In genomic region chr6:67664942-67665341, GRCh38 we compare ENCODE assay signal across 27 cellular contexts.
"Had no signal": no experiment of that assay in that cellular context is flagged by ENCODE, and none has a peak within 500 bp of the region (broad histone marks: within the 10 kb centered on the region; RNA-seq: fewer than 3 reads in every experiment).

No MANE protein-coding gene starts in this region.

- H3K27ac ChIP-seq: colonic mucosa, coronary artery, epithelial cell of prostate, esophagus muscularis mucosa, esophagus squamous epithelium, foreskin keratinocyte, gastrocnemius medialis, gastroesophageal sphincter, heart left ventricle, heart right ventricle, hepatocyte had no signal

- H3K4me1 ChIP-seq: colonic mucosa, esophagus muscularis mucosa, esophagus squamous epithelium, foreskin keratinocyte, gastrocnemius medialis, gastroesophageal sphincter, heart left ventricle, heart right ventricle had no signal

- H3K9me3 Mint-ChIP-seq: endodermal cell had no signal

- H3K4me3 ChIP-seq: colonic mucosa, coronary artery, dorsolateral prefrontal cortex, esophagus muscularis mucosa, esophagus squamous epithelium, gastrocnemius medialis, gastroesophageal sphincter, heart left ventricle, heart right ventricle, hepatocyte had no signal

- FAIRE-seq: endometrium had no signal

- H3K9me3 ChIP-seq: colonic mucosa, esophagus muscularis mucosa, gastrocnemius medialis, gastroesophageal sphincter, heart left ventricle had no signal

- H3K36me3 ChIP-seq: colonic mucosa, esophagus muscularis mucosa, esophagus squamous epithelium, gastrocnemius medialis, gastroesophageal sphincter, heart left ventricle, heart right ventricle had no signal

- H3K4me2 ChIP-seq: hepatocyte had no signal

- H3K27ac Mint-ChIP-seq: dendritic cell treated with granulocyte-macrophage colony-stimulating factor and Interleukin-4, amounts not matched to agents 40 ng/mL and 50 ng/mL, for 4 days; effector memory CD8-positive, alpha-beta T cell; endodermal cell had no signal

- H3K79me2 ChIP-seq: hepatocyte had no signal

- ATAC-seq: effector memory CD8-positive, alpha-beta T cell; esophagus mucosa; foreskin keratinocyte; gastrocnemius medialis; gastroesophageal sphincter; heart left ventricle; heart right ventricle had no signal

- H3K27me3 ChIP-seq: colonic mucosa, dorsolateral prefrontal cortex, esophagus muscularis mucosa, esophagus squamous epithelium, foreskin keratinocyte, gastrocnemius medialis, gastroesophageal sphincter, heart left ventricle, heart right ventricle, hepatocyte had no signal

- DNase-seq: colonic mucosa; cortex of kidney; dermis blood vessel endothelial cell; dorsolateral prefrontal cortex; effector CD4-positive, alpha-beta T cell; effector CD8-positive, alpha-beta T cell; effector memory CD4-positive, alpha-beta T cell; effector memory CD8-positive, alpha-beta T cell; endodermal cell; erythroblast; esophagus squamous epithelium; foreskin fibroblast; foreskin keratinocyte; foreskin melanocyte; gastrocnemius medialis; glutamatergic neuron; head of caudate nucleus; heart left ventricle; heart right ventricle had no signal

- H3K4me3 Mint-ChIP-seq: dendritic cell treated with granulocyte-macrophage colony-stimulating factor and Interleukin-4, amounts not matched to agents 40 ng/mL and 50 ng/mL, for 4 days; effector memory CD8-positive, alpha-beta T cell; endodermal cell had no signal

- H2AFZ ChIP-seq: hepatocyte had no signal

- H3K27me3 Mint-ChIP-seq: dendritic cell treated with granulocyte-macrophage colony-stimulating factor and Interleukin-4, amounts not matched to agents 40 ng/mL and 50 ng/mL, for 4 days; effector memory CD8-positive, alpha-beta T cell had no signal

- H3K4me1 Mint-ChIP-seq: endodermal cell had no signal
